8 cellular contexts compared by ENCODE assay signal in the genomic region with DNA sequence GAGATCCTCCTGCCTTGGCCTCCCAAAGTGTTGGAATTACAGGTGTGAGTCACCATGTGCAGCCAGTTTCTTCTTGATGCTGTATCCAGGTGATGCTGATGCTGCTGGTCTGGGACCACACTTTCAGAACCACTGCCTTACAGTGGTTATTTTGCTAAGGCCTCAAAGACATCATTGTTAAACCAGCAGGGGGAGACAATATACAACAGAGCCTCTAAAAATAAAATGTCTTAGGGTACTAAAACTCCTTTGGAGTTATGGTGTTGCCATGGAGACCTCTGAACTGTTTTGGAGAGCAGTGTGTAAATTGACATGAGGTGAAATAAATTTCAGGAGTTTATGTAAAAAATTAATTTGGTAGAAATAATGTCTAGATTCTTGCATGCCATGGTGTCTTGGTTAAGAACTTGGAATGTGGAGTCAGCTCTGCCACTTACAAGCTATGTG. TPM values are rescaled to one million over a fixed set of nuclear protein-coding genes. Genes with fewer than 3 reads are reported as not detected.
DNase-seq lines count a peak whose midpoint lies in the region; ATAC-seq, FAIRE-seq and TF ChIP-seq lines count a peak whose summit lies in the region.

No MANE protein-coding gene starts in this region.

- no TSS peak for BruUV-seq in PC-9 (replicated peaks; lab: Mats Ljungman, UMichigan)

- H3K27ac ChIP-seq in PC-9, result peak overlapping the region; percentile 36
- peak overlapping the region; percentile 93 for H3K27ac ChIP-seq in hepatocyte
- no peak overlapping the region for H3K27ac ChIP-seq in small intestine (ENCODE audit: low read depth in 1 of 2, low read length in 1 of 2)

- POLR2A ChIA-PET in PC-9 (lab: Charles Lee; ENCODE audit: unreplicated experiment), result interaction anchor here (0.5 to 0.7 kb wide), 2 partner anchors 198 to 946 kb away, joined by 3 to 4 read pairs; a partner anchor contains a TSS

- peaks cover 23% of the 10 kb centered on the region for H3K4me1 ChIP-seq in PC-9 (replicated peaks; ENCODE audit: insufficient read depth)
- H3K4me1 ChIP-seq in hepatocyte (ENCODE audit: insufficient read depth), result peaks cover 18% of the 10 kb centered on the region
- peaks cover 0 to 5% of the 10 kb centered on the region in 2 donors for H3K4me1 ChIP-seq in small intestine (ENCODE audit: control insufficient read depth in 2 of 2, insufficient read depth in 1 of 2, low read depth in 1 of 2, low read length in 1 of 2)

- H2AFZ ChIP-seq in PC-9, result no peak overlapping the region
- H2AFZ ChIP-seq in hepatocyte, result no peak overlapping the region

- H3K36me3 ChIP-seq in PC-9 (ENCODE audit: low read depth), result no peaks in the 10 kb centered on the region
- no peaks in the 10 kb centered on the region for H3K36me3 ChIP-seq in hepatocyte (replicated peaks; ENCODE audit: insufficient read depth, low read depth)
- no peaks in the 10 kb centered on the region for H3K36me3 ChIP-seq in small intestine (ENCODE audit: control insufficient read depth in 2 of 2, insufficient read depth in 2 of 2, low read length in 2 of 2)

- H3K9me2 ChIP-seq in PC-9 (ENCODE audit: insufficient read depth) (no peaks in the 10 kb centered on the region), hepatocyte (replicated peaks; ENCODE audit: insufficient read depth) (no peaks in the 10 kb centered on the region)

- H3K4me3 ChIP-seq in PC-9 (peak overlapping the region; percentile 73; the same call in 1 of the 2 replicates), astrocyte of the spinal cord (ENCODE audit: low read depth, low read length) (no peak overlapping the region), hepatocyte (no peak overlapping the region), small intestine (ENCODE audit: low read depth in 1 of 2, low read length in 2 of 2) (no peak overlapping the region)

- intact Hi-C loops in PC-9 (cut with micrococcal nuclease; ENCODE audit: unreplicated experiment), result loop anchor here (2.0 kb wide), 2 partner anchors 48 to 76 kb away; a partner anchor contains a TSS

- CTCF ChIA-PET in PC-9 (lab: Charles Lee), result interaction anchor here (0.5 to 3.1 kb wide), 7 partner anchors 48 to 233 kb away, joined by 3 to 16 read pairs (median 6); a partner anchor contains a TSS

- no peak for FAIRE-seq in small intestine (lab: Jason Lieb, UNC)

- no peaks in the 10 kb centered on the region for H3K79me2 ChIP-seq in PC-9 (ENCODE audit: low read depth)
- H3K79me2 ChIP-seq in hepatocyte, result no peaks in the 10 kb centered on the region

- peak; percentile 91 for TF ChIP-seq CTCF in PC-9 (conservative IDR thresholded peaks at IDR 0.05)
- peak; percentile 68 for TF ChIP-seq CTCF in astrocyte of the spinal cord (IDR thresholded peaks at IDR 0.05; ENCODE audit: low read depth, low read length)
- TF ChIP-seq CTCF in hepatocyte (IDR thresholded peaks at IDR 0.05; ENCODE audit: poor library complexity), result peak; percentile 77

- peak; percentile 49 for DNase-seq in activated CD8-positive, alpha-beta memory T cell treated with anti-CD3 and anti-CD28 coated beads, Interleukin-2, amount 50 U/mL, for 1 hour (ENCODE audit: extremely low read depth)
- DNase-seq in activated CD8-positive, alpha-beta memory T cell treated with anti-CD3 and anti-CD28 coated beads, Interleukin-2, amount 50 U/mL, for 4 hours, result no peak
- DNase-seq in KBM-7, result peak; percentile 90
- peak; percentile 25 to 74 for DNase-seq in PC-9
- peak; percentile 85 for DNase-seq in astrocyte of the spinal cord (ENCODE audit: low read depth, low spot score)
- DNase-seq in hepatocyte (ENCODE audit: low spot score), result peak; percentile 88
- DNase-seq in small intestine, result peak; percentile 74

- H3K9me3 ChIP-seq in PC-9 (ENCODE audit: insufficient read depth, low read depth) (no peaks in the 10 kb centered on the region), hepatocyte (ENCODE audit: low read depth) (no peaks in the 10 kb centered on the region), small intestine (ENCODE audit: control insufficient read depth, low read depth) (no peaks in the 10 kb centered on the region)

- in situ Hi-C loops in KBM-7 (cut with MboI; ENCODE audit: low pct_unique_long_range_greater_than_20kb, low sequenced_read_pairs), result no loop called here
- in situ Hi-C loops in astrocyte of the spinal cord (cut with HindIII; ENCODE audit: low sequenced_read_pairs), result no loop called here

- ATAC-seq in HG02759 (IDR thresholded peaks at IDR 0.05; ENCODE audit: unreplicated experiment), result no peak

- no peaks in the 10 kb centered on the region for H3K27me3 ChIP-seq in PC-9 (ENCODE audit: insufficient read depth, low read depth)
- H3K27me3 ChIP-seq in hepatocyte, result no peaks in the 10 kb centered on the region
- no peaks in the 10 kb centered on the region for H3K27me3 ChIP-seq in small intestine (ENCODE audit: control insufficient read depth in 2 of 2, insufficient read depth in 2 of 2, low read length in 2 of 2)

- peaks cover 14% of the 10 kb centered on the region; the same call in 1 of the 2 replicates for H3F3A ChIP-seq in PC-9 (ENCODE audit: insufficient read depth, low read depth)

- H3K4me2 ChIP-seq in PC-9 (peak overlapping the region; percentile 89), hepatocyte (peak overlapping the region; percentile 92)

- H4K20me1 ChIP-seq in PC-9 (ENCODE audit: insufficient read depth), result no peaks in the 10 kb centered on the region
- H4K20me1 ChIP-seq in hepatocyte (ENCODE audit: insufficient read depth, poor library complexity, severe bottlenecking), result no peaks in the 10 kb centered on the region

RNA-seq across cellular contexts. Expression of a gene that starts 1.1 kb away (rescaled TPM):
- total RNA-seq in PC-9 (2021) (8.6 and 10.2 TPM in 2 replicates), hepatocyte (22.3 and 35.0 TPM in 2 replicates)
- polyA plus RNA-seq in hepatocyte (29.0 and 33.3 TPM in 2 replicates), small intestine (10 to 100 TPM; 16.2 to 56.1 (median 29.5) TPM)

RNA-seq across cellular contexts. Expression of a gene that starts 18.6 kb away (rescaled TPM):
- total RNA-seq in PC-9 (2021), result 9.8 and 13.0 TPM in 2 replicates
- total RNA-seq in hepatocyte, result 51.2 and 64.4 TPM in 2 replicates
- polyA plus RNA-seq in hepatocyte, result 66.4 and 75.8 TPM in 2 replicates
- 10 to 100 TPM; 19.6 to 23.2 (median 21.9) TPM for polyA plus RNA-seq in small intestine

RNA-seq across cellular contexts. Expression of a gene that starts 55.8 kb away (rescaled TPM):
- total RNA-seq in PC-9 (2021), result 131 and 148 TPM in 2 replicates
- 49.2 and 55.0 TPM in 2 replicates for total RNA-seq in hepatocyte
- 87.5 and 115 TPM in 2 replicates for polyA plus RNA-seq in hepatocyte
- polyA plus RNA-seq in small intestine, result 10 to 100 TPM; 58.4 to 94.6 (median 80.8) TPM

Comparison
In these comparisons a context has a peak if more than half of its experiments do, and no peak if none do; other contexts are left out.
1. H3K27ac ChIP-seq: peak in PC-9 (single experiment) and hepatocyte (single experiment); none in small intestine (0 of 2).
2. Peak in every context shown above with its lines, with median percentiles within 50 percentile points of each other: CTCF ChIP-seq.